Comparison of ENCODE assay signal across 1 cellular context in genomic region chr4:39697740-39698423, GRCh38.
TF ChIP-seq lines count a peak whose summit lies in the region.

Gene UBE2K (plus strand): TSS chr4:39698136. CDS start chr4:39698328, 192 bp downstream.

TF ChIP-seq in K562, 482 proteins besides CTCF, POLR2A, EP300 and RAD21 (continued from another document):
- TF ChIP-seq, protein P1, sequence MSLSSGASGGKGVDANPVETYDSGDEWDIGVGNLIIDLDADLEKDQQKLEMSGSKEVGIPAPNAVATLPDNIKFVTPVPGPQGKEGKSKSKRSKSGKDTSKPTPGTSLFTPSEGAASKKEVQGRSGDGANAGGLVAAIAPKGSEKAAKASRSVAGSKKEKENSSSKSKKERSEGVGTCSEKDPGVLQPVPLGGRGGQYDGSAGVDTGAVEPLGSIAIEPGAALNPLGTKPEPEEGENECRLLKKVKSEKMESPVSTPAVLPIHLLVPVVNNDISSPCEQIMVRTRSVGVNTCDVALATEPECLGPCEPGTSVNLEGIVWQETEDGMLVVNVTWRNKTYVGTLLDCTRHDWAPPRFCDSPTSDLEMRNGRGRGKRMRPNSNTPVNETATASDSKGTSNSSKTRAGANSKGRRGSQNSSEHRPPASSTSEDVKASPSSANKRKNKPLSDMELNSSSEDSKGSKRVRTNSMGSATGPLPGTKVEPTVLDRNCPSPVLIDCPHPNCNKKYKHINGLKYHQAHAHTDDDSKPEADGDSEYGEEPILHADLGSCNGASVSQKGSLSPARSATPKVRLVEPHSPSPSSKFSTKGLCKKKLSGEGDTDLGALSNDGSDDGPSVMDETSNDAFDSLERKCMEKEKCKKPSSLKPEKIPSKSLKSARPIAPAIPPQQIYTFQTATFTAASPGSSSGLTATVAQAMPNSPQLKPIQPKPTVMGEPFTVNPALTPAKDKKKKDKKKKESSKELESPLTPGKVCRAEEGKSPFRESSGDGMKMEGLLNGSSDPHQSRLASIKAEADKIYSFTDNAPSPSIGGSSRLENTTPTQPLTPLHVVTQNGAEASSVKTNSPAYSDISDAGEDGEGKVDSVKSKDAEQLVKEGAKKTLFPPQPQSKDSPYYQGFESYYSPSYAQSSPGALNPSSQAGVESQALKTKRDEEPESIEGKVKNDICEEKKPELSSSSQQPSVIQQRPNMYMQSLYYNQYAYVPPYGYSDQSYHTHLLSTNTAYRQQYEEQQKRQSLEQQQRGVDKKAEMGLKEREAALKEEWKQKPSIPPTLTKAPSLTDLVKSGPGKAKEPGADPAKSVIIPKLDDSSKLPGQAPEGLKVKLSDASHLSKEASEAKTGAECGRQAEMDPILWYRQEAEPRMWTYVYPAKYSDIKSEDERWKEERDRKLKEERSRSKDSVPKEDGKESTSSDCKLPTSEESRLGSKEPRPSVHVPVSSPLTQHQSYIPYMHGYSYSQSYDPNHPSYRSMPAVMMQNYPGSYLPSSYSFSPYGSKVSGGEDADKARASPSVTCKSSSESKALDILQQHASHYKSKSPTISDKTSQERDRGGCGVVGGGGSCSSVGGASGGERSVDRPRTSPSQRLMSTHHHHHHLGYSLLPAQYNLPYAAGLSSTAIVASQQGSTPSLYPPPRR (CRISPR knock-in tag; IDR thresholded peaks at IDR 0.05; ENCODE audit: borderline replicate concordance): no peak
- TF ChIP-seq NR3C1 (CRISPR knock-in tag; IDR thresholded peaks at IDR 0.05): no peak
- TF ChIP-seq ZNF354B (CRISPR knock-in tag; IDR thresholded peaks at IDR 0.05): no peak
- no peak for TF ChIP-seq C11orf30 (IDR thresholded peaks at IDR 0.05; ENCODE audit: low read depth)
- no peak for TF ChIP-seq TOE1 (IDR thresholded peaks at IDR 0.05; ENCODE audit: borderline replicate concordance)
- no peak for TF ChIP-seq TOE1 (CRISPR knock-in tag; IDR thresholded peaks at IDR 0.05; ENCODE audit: borderline replicate concordance, low read depth)
- no peak for TF ChIP-seq ZNF224 (CRISPR knock-in tag; IDR thresholded peaks at IDR 0.05)
- peak; percentile 95 for TF ChIP-seq POLR2B (IDR thresholded peaks at IDR 0.05; ENCODE audit: low read depth, partially characterized antibody)
- peak; percentile 75 to 96; a peak in 2 of 4 replicates for TF ChIP-seq UBTF (IDR thresholded peaks at IDR 0.05; ENCODE audit: borderline replicate concordance in 1 of 2, low read depth in 2 of 2, low read length in 2 of 2)
- TF ChIP-seq DDX20 (tag; IDR thresholded peaks at IDR 0.05; ENCODE audit: low read depth): no peak
